28 cellular contexts compared by ENCODE assay signal in the genomic region with DNA sequence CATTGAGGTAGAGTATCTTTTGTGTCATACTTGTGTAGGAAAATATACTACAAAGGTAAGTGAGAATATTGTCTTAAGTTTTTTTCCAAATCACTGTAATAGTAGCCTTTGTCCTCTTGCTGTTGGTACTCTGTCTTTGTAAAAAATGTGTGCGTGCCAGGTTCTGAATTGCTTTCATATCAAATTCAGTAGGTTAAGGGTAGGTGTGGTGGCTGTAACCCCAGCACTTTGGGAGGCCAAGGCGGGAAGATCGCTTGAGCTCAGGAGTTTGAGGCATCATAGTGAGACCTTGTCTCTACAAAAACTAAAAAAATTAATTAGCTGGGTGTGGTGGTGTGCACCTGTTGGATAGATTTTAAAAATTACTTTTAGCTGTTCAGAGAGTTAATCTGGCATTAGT.
"Had no signal": no experiment of that assay in that cellular context is flagged by ENCODE, and none has a peak within 500 bp of the region (broad histone marks: within the 10 kb centered on the region; RNA-seq: fewer than 3 reads in every experiment).

No MANE protein-coding gene starts in this region.

- ATAC-seq: activated CD4-positive, alpha-beta T cell treated with anti-CD3 and anti-CD28 coated beads for 36 hours; SK-N-SH treated with all-trans-retinoic acid at 6 μM for 48 hours had no signal

- DNase-seq: activated CD4-positive, alpha-beta memory T cell treated with anti-CD3 and anti-CD28 coated beads, Interleukin-2, amount 10 ng/mL, durations not matched to agents 7 days and 5 days; activated CD4-positive, alpha-beta T cell treated with anti-CD3 and anti-CD28 coated beads for 36 hours; activated CD4-positive, alpha-beta T cell treated with anti-CD3 and anti-CD28 coated beads, Interleukin-2, amount 50 U/mL, for 1 hour; activated gamma-delta T cell treated with Interleukin-2 at 50 U/mL for 16 hours; activated naive CD4-positive, alpha-beta T cell treated with anti-CD3 and anti-CD28 coated beads, Interleukin-2, amount 10 ng/mL, durations not matched to agents 7 days and 5 days; activated naive CD8-positive, alpha-beta T cell treated with anti-CD3 and anti-CD28 coated beads for 36 hours; activated T-cell treated with anti-CD3 and anti-CD28 coated beads for 4 hours; activated T-cell treated with anti-CD3 and anti-CD28 coated beads, Interleukin-2, amount 50 U/mL, for 48 hours; brain microvascular endothelial cell; MG63; MV-4-11; NCI-H1092 treated with DMSO at 0.1 percent for 48 hours; NCI-H1417 treated with DMSO at 0.1 percent for 48 hours; NCI-H1694; NCI-H2029 treated with DMSO at 0.1 percent for 48 hours; NCI-H345; NCI-H510A; NCI-H69; Peyer's patch; Right ventricle myocardium superior; T-helper 9 cell; WERI-Rb-1 had no signal

- H3K4me3 ChIP-seq: cardiac muscle cell, MG63, Peyer's patch, SJSA1 had no signal

- H3K27ac ChIP-seq: brain microvascular endothelial cell, cardiac muscle cell, RWPE1, SJSA1, WERI-Rb-1 had no signal

- H3K9me3 Mint-ChIP-seq: activated CD4-positive, alpha-beta memory T cell treated with anti-CD3 and anti-CD28 coated beads, Interleukin-2, amount 10 ng/mL, durations not matched to agents 7 days and 5 days; activated naive CD4-positive, alpha-beta T cell treated with anti-CD3 and anti-CD28 coated beads, Interleukin-2, amount 10 ng/mL, durations not matched to agents 7 days and 5 days; activated naive CD8-positive, alpha-beta T cell treated with anti-CD3 and anti-CD28 coated beads for 36 hours; activated T-helper 2 cell treated with anti-CD3 and anti-CD28 coated beads, Interferon-gamma antibody, Interleukin-2, Interleukin-4, amounts not matched to agents 10 μg/mL and 5 μg/mL and 100 μg/mL, durations not matched to agents 14 hours and 24 hours and 36 hours; T-helper 1 cell treated with Interleukin-12 subunit alpha and Interleukin-12 subunit beta and Interleukin-4 antibody, amounts not matched to agents 30 μg/mL and 1 μg/mL, for 36 hours had no signal

- H3K4me1 ChIP-seq: SJSA1 had no signal

- H3K9me3 ChIP-seq: MG63, Peyer's patch, SJSA1 had no signal

- H3K27me3 Mint-ChIP-seq: activated CD4-positive, alpha-beta memory T cell treated with anti-CD3 and anti-CD28 coated beads, Interleukin-2, amount 10 ng/mL, durations not matched to agents 7 days and 5 days; activated CD4-positive, alpha-beta T cell treated with anti-CD3 and anti-CD28 coated beads for 36 hours; activated naive CD4-positive, alpha-beta T cell treated with anti-CD3 and anti-CD28 coated beads, Interleukin-2, amount 10 ng/mL, durations not matched to agents 7 days and 5 days; activated naive CD8-positive, alpha-beta T cell treated with anti-CD3 and anti-CD28 coated beads for 36 hours had no signal

- H3K4me1 Mint-ChIP-seq: activated CD4-positive, alpha-beta memory T cell treated with anti-CD3 and anti-CD28 coated beads, Interleukin-2, amount 10 ng/mL, durations not matched to agents 7 days and 5 days had no signal

- H3K4me3 Mint-ChIP-seq: activated CD4-positive, alpha-beta memory T cell treated with anti-CD3 and anti-CD28 coated beads, Interleukin-2, amount 10 ng/mL, durations not matched to agents 7 days and 5 days; activated CD4-positive, alpha-beta T cell treated with anti-CD3 and anti-CD28 coated beads for 36 hours; activated naive CD4-positive, alpha-beta T cell treated with anti-CD3 and anti-CD28 coated beads, Interleukin-2, amount 10 ng/mL, durations not matched to agents 7 days and 5 days; activated naive CD8-positive, alpha-beta T cell treated with anti-CD3 and anti-CD28 coated beads for 36 hours; T-helper 1 cell treated with Interleukin-12 subunit alpha and Interleukin-12 subunit beta and Interleukin-4 antibody, amounts not matched to agents 30 μg/mL and 1 μg/mL, for 36 hours had no signal

- H3K27ac Mint-ChIP-seq: activated CD4-positive, alpha-beta memory T cell treated with anti-CD3 and anti-CD28 coated beads, Interleukin-2, amount 10 ng/mL, durations not matched to agents 7 days and 5 days; activated CD4-positive, alpha-beta T cell treated with anti-CD3 and anti-CD28 coated beads for 36 hours; activated naive CD4-positive, alpha-beta T cell treated with anti-CD3 and anti-CD28 coated beads, Interleukin-2, amount 10 ng/mL, durations not matched to agents 7 days and 5 days; activated naive CD8-positive, alpha-beta T cell treated with anti-CD3 and anti-CD28 coated beads for 36 hours; activated T-helper 2 cell treated with anti-CD3 and anti-CD28 coated beads, Interferon-gamma antibody, Interleukin-2, Interleukin-4, amounts not matched to agents 10 μg/mL and 5 μg/mL and 100 μg/mL, durations not matched to agents 14 hours and 24 hours and 36 hours; T-helper 1 cell treated with Interleukin-12 subunit alpha and Interleukin-12 subunit beta and Interleukin-4 antibody, amounts not matched to agents 30 μg/mL and 1 μg/mL, for 36 hours had no signal

- H3K27me3 ChIP-seq: brain microvascular endothelial cell, cardiac muscle cell, MG63, Peyer's patch, SJSA1 had no signal
